Comparison of ENCODE assay signal across 7 cellular contexts in the genomic region with DNA sequence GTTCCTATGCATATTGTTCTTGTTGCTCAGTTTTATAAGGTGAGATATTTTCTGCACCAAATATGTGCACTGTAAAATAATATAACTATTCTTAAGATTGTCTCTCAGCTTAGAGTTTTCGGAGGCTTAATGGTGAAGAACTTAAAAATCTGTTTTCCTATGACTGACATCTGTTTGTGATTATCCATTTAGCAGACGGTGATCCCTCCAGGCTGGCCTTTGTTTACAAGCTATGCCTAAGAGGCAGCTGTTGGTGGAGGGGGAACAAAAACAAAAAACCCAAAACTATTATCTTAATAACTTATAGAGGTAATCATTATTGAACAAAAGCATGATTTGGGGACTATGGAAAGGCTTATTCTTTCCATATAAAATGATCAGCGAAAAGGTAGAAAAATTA. TPM values are rescaled to one million over a fixed set of nuclear protein-coding genes. Genes with fewer than 3 reads are reported as not detected.
A peak's percentile ranks its signal among the peaks of the same experiment; 100 is the strongest.
DNase-seq lines count a peak whose midpoint lies in the region; ATAC-seq, FAIRE-seq and TF ChIP-seq lines count a peak whose summit lies in the region.

No MANE protein-coding gene starts in this region.

- H3K4me1 ChIP-seq in kidney (ENCODE audit: control insufficient read depth in 1 of 2, insufficient read depth in 1 of 2, low read depth in 1 of 2, low read length in 2 of 2), result no peaks in the 10 kb centered on the region

- H3K27ac Mint-ChIP-seq in central memory CD8-positive, alpha-beta T cell (ENCODE audit: low read depth), result peak overlapping the region; percentile 89

- no peaks in the 10 kb centered on the region for H3K9me3 ChIP-seq in kidney (ENCODE audit: control insufficient read depth in 1 of 2, low read length in 2 of 2)

- peaks cover 1% of the 10 kb centered on the region for H3K36me3 Mint-ChIP-seq in central memory CD8-positive, alpha-beta T cell (ENCODE audit: insufficient read depth)

- H3K4me3 ChIP-seq in skeletal muscle cell (ENCODE audit: low read depth, low read length), result peak overlapping the region; percentile 47
- peak overlapping the region in 1 of 2 donors; percentile 17 for H3K4me3 ChIP-seq in kidney (ENCODE audit: low read length in 2 of 2)

- H3K36me3 ChIP-seq in kidney (ENCODE audit: control insufficient read depth in 1 of 2, insufficient read depth in 2 of 2, low read length in 2 of 2), result no peaks in the 10 kb centered on the region

- peak overlapping the region; percentile 66 for H3K4me3 Mint-ChIP-seq in central memory CD8-positive, alpha-beta T cell

- no peak for TF ChIP-seq CTCF in kidney (IDR thresholded peaks at IDR 0.05; ENCODE audit: borderline replicate concordance, extremely low read depth, insufficient read depth)

- H3K27ac ChIP-seq in kidney (ENCODE audit: low read depth in 2 of 2, low read length in 2 of 2), result no peak overlapping the region

- no peaks in the 10 kb centered on the region for H3K9me3 Mint-ChIP-seq in central memory CD8-positive, alpha-beta T cell

- no peak for FAIRE-seq in kidney (lab: Jason Lieb, UNC)

- peak; percentile 56 for DNase-seq in EL
- peak; percentile 22 for DNase-seq in NCI-H1694 (lab: John Stamatoyannopoulos, UW)
- DNase-seq in central memory CD8-positive, alpha-beta T cell (ENCODE audit: low spot score in 2 of 2), result no peak
- no peak for DNase-seq in skeletal muscle cell (ENCODE audit: low read depth)
- no peak for DNase-seq in kidney
- DNase-seq in NCI-H526 (lab: John Stamatoyannopoulos, UW), result no peak
- DNase-seq in LoVo (ENCODE audit: low spot score), result no peak

- no peak for ATAC-seq in central memory CD8-positive, alpha-beta T cell (replicated peaks; ENCODE audit: extremely low read depth, poor library complexity, severe bottlenecking)

- no peak overlapping the region for H3K9ac ChIP-seq in kidney (ENCODE audit: low read length in 2 of 2)

- peaks cover 37% of the 10 kb centered on the region for H3K4me1 Mint-ChIP-seq in central memory CD8-positive, alpha-beta T cell

- H3K27me3 Mint-ChIP-seq in central memory CD8-positive, alpha-beta T cell, result no peaks in the 10 kb centered on the region

- intact Hi-C loops in kidney (cut with DNase I), result no loop called here

RNA-seq across cellular contexts. Expression of a gene that starts 0.7 kb away (rescaled TPM):
- 2.4 TPM for total RNA-seq in kidney
- polyA plus RNA-seq in kidney (ENCODE audit: insufficient read depth, low read depth, low replicate concordance), result 1.5 TPM

Comparison
In these comparisons a context has a peak if more than half of its experiments do, and no peak if none do; other contexts are left out.
1. DNase-seq: peak in EL (single experiment) and NCI-H1694 (single experiment); none in central memory CD8-positive, alpha-beta T cell (0 of 2), skeletal muscle cell (single experiment), kidney (single experiment), NCI-H526 (0 of 2) and LoVo (single experiment).